1 cellular context compared by ENCODE assay signal in the genomic region with DNA sequence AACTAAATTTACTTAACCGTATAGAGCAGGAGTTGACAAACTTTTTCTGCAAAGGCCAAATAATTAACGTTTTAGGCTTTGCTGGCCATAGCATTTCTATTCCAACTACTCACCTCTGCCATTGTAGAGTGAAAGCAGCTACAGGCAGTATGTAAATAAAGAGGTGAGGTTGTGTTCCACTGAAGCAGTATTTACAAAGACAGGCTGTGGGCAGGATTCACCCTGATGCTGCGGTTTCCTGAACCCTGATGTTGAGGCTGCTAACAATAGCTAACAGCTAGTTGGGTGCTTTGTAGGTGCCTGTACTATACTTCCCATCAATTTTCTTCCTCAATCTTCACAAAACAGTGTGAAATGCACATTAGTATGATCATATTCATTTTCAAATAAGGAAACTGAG.
TF ChIP-seq lines count a peak whose summit lies in the region.

No MANE protein-coding gene starts in this region.

TF ChIP-seq in HepG2, 621 proteins besides CTCF, POLR2A, EP300 and RAD21:
- TF ChIP-seq ELF3 (CRISPR knock-in tag; IDR thresholded peaks at IDR 0.05), result 0 out of 2 replicates have a peak, but pooled peaks have one; percentile 33
- peak; percentile 80 for TF ChIP-seq FOXA3 (CRISPR knock-in tag; IDR thresholded peaks at IDR 0.05)
- TF ChIP-seq SCMH1 (CRISPR knock-in tag; IDR thresholded peaks at IDR 0.05; ENCODE audit: borderline replicate concordance), result no peak
- TF ChIP-seq, protein P1, sequence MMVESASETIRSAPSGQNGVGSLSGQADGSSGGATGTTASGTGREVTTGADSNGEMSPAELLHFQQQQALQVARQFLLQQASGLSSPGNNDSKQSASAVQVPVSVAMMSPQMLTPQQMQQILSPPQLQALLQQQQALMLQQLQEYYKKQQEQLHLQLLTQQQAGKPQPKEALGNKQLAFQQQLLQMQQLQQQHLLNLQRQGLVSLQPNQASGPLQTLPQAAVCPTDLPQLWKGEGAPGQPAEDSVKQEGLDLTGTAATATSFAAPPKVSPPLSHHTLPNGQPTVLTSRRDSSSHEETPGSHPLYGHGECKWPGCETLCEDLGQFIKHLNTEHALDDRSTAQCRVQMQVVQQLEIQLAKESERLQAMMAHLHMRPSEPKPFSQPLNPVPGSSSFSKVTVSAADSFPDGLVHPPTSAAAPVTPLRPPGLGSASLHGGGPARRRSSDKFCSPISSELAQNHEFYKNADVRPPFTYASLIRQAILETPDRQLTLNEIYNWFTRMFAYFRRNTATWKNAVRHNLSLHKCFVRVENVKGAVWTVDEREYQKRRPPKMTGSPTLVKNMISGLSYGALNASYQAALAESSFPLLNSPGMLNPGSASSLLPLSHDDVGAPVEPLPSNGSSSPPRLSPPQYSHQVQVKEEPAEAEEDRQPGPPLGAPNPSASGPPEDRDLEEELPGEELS (CRISPR knock-in tag; IDR thresholded peaks at IDR 0.05), result 0 out of 2 replicates have a peak, but pooled peaks have one; percentile 22
- TF ChIP-seq ZNF292 (CRISPR knock-in tag; IDR thresholded peaks at IDR 0.05; ENCODE audit: borderline replicate concordance, low read depth), result peak; percentile 41; the same call in 1 of the 2 replicates
- TF ChIP-seq FOXA1 (IDR thresholded peaks at IDR 0.05), result no peak
- TF ChIP-seq FOXA1 (CRISPR knock-in tag; IDR thresholded peaks at IDR 0.05), result peak; percentile 87
- TF ChIP-seq, protein P2, sequence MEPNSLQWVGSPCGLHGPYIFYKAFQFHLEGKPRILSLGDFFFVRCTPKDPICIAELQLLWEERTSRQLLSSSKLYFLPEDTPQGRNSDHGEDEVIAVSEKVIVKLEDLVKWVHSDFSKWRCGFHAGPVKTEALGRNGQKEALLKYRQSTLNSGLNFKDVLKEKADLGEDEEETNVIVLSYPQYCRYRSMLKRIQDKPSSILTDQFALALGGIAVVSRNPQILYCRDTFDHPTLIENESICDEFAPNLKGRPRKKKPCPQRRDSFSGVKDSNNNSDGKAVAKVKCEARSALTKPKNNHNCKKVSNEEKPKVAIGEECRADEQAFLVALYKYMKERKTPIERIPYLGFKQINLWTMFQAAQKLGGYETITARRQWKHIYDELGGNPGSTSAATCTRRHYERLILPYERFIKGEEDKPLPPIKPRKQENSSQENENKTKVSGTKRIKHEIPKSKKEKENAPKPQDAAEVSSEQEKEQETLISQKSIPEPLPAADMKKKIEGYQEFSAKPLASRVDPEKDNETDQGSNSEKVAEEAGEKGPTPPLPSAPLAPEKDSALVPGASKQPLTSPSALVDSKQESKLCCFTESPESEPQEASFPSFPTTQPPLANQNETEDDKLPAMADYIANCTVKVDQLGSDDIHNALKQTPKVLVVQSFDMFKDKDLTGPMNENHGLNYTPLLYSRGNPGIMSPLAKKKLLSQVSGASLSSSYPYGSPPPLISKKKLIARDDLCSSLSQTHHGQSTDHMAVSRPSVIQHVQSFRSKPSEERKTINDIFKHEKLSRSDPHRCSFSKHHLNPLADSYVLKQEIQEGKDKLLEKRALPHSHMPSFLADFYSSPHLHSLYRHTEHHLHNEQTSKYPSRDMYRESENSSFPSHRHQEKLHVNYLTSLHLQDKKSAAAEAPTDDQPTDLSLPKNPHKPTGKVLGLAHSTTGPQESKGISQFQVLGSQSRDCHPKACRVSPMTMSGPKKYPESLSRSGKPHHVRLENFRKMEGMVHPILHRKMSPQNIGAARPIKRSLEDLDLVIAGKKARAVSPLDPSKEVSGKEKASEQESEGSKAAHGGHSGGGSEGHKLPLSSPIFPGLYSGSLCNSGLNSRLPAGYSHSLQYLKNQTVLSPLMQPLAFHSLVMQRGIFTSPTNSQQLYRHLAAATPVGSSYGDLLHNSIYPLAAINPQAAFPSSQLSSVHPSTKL (CRISPR knock-in tag; IDR thresholded peaks at IDR 0.05), result peak; percentile 36; the same call in 1 of the 2 replicates
- no peak for TF ChIP-seq MTF2 (CRISPR knock-in tag; IDR thresholded peaks at IDR 0.05; ENCODE audit: borderline replicate concordance)
- TF ChIP-seq RARA (CRISPR knock-in tag; IDR thresholded peaks at IDR 0.05), result 0 out of 2 replicates have a peak, but pooled peaks have one; percentile 29
- no peak for TF ChIP-seq NR2F6 (IDR thresholded peaks at IDR 0.05)
- 0 out of 2 replicates have a peak, but pooled peaks have one; percentile 8 for TF ChIP-seq NR2F6 (CRISPR knock-in tag; IDR thresholded peaks at IDR 0.05)
- no peak for TF ChIP-seq THYN1 (CRISPR knock-in tag; IDR thresholded peaks at IDR 0.05; ENCODE audit: borderline replicate concordance, low read depth)
- TF ChIP-seq, protein P3, sequence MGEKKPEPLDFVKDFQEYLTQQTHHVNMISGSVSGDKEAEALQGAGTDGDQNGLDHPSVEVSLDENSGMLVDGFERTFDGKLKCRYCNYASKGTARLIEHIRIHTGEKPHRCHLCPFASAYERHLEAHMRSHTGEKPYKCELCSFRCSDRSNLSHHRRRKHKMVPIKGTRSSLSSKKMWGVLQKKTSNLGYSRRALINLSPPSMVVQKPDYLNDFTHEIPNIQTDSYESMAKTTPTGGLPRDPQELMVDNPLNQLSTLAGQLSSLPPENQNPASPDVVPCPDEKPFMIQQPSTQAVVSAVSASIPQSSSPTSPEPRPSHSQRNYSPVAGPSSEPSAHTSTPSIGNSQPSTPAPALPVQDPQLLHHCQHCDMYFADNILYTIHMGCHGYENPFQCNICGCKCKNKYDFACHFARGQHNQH (CRISPR knock-in tag; IDR thresholded peaks at IDR 0.05), result peak; percentile 44; the same call in 1 of the 2 replicates
- peak; percentile 45; the same call in 1 of the 2 replicates for TF ChIP-seq SOX5 (CRISPR knock-in tag; IDR thresholded peaks at IDR 0.05; ENCODE audit: borderline replicate concordance)
- TF ChIP-seq SOX13 (IDR thresholded peaks at IDR 0.05), result no peak
- peak in 1 of 2 experiments; percentile 53; a peak in 1 of 4 replicates for TF ChIP-seq SOX13 (CRISPR knock-in tag; conservative IDR thresholded peaks at IDR 0.05 in 1 of 2, IDR thresholded peaks at IDR 0.05 in 1 of 2)
- TF ChIP-seq, protein P4, sequence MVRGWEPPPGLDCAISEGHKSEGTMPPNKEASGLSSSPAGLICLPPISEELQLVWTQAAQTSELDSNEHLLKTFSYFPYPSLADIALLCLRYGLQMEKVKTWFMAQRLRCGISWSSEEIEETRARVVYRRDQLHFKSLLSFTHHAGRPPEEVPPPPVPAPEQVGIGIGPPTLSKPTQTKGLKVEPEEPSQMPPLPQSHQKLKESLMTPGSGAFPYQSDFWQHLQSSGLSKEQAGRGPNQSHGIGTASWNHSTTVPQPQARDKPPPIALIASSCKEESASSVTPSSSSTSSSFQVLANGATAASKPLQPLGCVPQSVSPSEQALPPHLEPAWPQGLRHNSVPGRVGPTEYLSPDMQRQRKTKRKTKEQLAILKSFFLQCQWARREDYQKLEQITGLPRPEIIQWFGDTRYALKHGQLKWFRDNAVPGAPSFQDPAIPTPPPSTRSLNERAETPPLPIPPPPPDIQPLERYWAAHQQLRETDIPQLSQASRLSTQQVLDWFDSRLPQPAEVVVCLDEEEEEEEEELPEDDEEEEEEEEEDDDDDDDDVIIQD (CRISPR knock-in tag; IDR thresholded peaks at IDR 0.05; ENCODE audit: low read depth), result 0 out of 2 replicates have a peak, but pooled peaks have one; percentile 28
- no peak for TF ChIP-seq TOE1 (CRISPR knock-in tag; IDR thresholded peaks at IDR 0.05)
